In the genomic region with DNA sequence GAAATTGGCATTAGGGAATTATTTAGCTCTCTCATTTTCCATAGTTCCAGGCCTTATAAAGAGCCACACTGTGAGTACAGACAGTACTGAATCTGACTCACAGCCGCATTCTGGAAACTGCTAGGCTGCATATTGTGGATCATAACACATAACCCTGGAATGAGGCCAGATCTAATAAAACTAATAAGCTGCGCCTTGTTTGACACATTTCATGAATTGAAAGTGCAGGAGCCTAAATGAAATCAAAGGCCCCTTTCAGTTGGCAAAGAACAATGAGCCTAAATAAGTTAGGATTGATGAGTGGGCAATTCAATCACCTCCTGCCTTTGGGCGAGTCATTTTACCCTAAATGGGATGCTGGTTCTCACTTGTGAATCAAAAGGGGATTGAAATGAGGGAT, we compare ENCODE assay signal across 15 cellular contexts.
DNase-seq lines count a peak whose midpoint lies in the region; ATAC-seq and TF ChIP-seq lines count a peak whose summit lies in the region.
"Had no signal": no experiment of that assay in that cellular context is flagged by ENCODE, and none has a peak within 500 bp of the region (broad histone marks: within the 10 kb centered on the region; RNA-seq: fewer than 3 reads in every experiment).

No MANE protein-coding gene starts in this region.

- no peaks in the 10 kb centered on the region for H3K9me3 ChIP-seq in prostate gland

- TF ChIP-seq CTCF in retinal pigment epithelial cell (conservative IDR thresholded peaks at IDR 0.05; ENCODE audit: low read depth, low read length) (no peak), prostate gland (IDR thresholded peaks at IDR 0.05) (no peak)

- H3K4me3 ChIP-seq in retinal pigment epithelial cell (ENCODE audit: low read length) (no peak overlapping the region), prostate gland (no peak overlapping the region)

- H3K27ac ChIP-seq in prostate gland = no peak overlapping the region

- DNase-seq in NCI-H1105 (lab: John Stamatoyannopoulos, UW) (peak; percentile 77), NCI-H748 treated with DMSO at 0.1 percent for 48 hours (lab: John Stamatoyannopoulos, UW) (peak; percentile 14), epidermal melanocyte (ENCODE audit: insufficient read length, low spot score) (peak; percentile 21), retinal pigment epithelial cell (ENCODE audit: low read depth) (peak; percentile 30), prostate gland (ENCODE audit: low spot score) (no peak)
- DNase-seq: C1 segment of cervical spinal cord; CD4-positive, alpha-beta T cell; COR-L47; DMS153; DMS79 treated with DMSO at 0.1 percent for 48 hours; EL; IMR-90 had no signal

- intact Hi-C loops in prostate gland (cut with DNase I) = no loop called here

- H3K36me3 ChIP-seq in prostate gland = no peaks in the 10 kb centered on the region

- H3K4me1 ChIP-seq in prostate gland (replicated peaks) = no peaks in the 10 kb centered on the region

- TF ChIP-seq POLR2A in prostate gland (IDR thresholded peaks at IDR 0.05) = no peak

- H3K27me3 ChIP-seq in prostate gland (replicated peaks; ENCODE audit: insufficient read depth) = no peaks in the 10 kb centered on the region

- 73% methylated on average over 3 of the region's 3 CpGs for WGBS in prostate gland

- no peak for ATAC-seq in HG02678 (IDR thresholded peaks at IDR 0.05; ENCODE audit: unreplicated experiment)
- no peak for ATAC-seq in GM21367 (IDR thresholded peaks at IDR 0.05; ENCODE audit: unreplicated experiment)
- ATAC-seq: HCT116 had no signal
